ENCODE assay signal across 1 cellular context in the genomic region with DNA sequence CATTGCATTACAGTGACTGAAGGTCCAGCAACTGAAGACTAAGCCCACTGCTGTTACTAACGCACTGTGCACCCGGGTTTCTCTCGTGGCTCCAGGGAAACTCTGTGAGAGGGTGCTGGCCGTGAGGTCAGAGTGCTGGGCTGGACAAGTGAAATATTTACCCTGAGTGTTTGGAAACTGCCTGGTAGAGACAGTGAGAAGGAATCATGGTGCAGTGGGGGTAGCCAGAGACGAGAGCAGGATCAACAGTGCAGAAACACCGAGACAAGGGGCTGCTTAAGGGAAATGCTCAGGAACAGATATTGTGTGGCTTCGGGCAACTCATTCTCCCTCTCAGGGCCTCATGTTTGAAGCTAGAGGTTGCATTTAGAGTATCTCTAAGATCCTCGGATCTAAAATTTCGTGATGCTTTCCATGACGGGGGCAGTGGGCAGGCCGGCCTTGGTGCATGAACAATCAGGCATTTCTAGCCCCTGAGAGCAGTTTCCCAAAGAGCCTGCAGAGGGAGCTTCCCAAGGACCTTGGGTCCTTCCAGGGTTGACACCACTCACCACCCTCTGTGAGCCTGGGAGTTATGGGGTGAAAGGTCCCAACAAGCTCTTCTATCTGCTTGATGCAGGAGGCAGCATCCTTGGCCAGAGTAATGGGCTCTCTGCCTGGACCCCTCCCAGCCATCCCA.
TF ChIP-seq lines count a peak whose summit lies in the region.

No MANE protein-coding gene starts in this region.

TF ChIP-seq in K562, 482 proteins besides CTCF, POLR2A, EP300 and RAD21 (continued from another document and continues in another):
- TF ChIP-seq STAT5A (IDR thresholded peaks at IDR 0.05; ENCODE audit: borderline replicate concordance, low read length) (no peak), STAG1 (CRISPR knock-in tag; IDR thresholded peaks at IDR 0.05; ENCODE audit: borderline replicate concordance) (no peak), PURB (CRISPR knock-in tag; IDR thresholded peaks at IDR 0.05; ENCODE audit: low read depth) (no peak), ZNF263 (CRISPR knock-in tag; IDR thresholded peaks at IDR 0.05; ENCODE audit: borderline replicate concordance) (no peak), ZNF165 (CRISPR knock-in tag; IDR thresholded peaks at IDR 0.05; ENCODE audit: borderline replicate concordance) (no peak), SMC3 (conservative IDR thresholded peaks at IDR 0.05; ENCODE audit: insufficient read depth, low read depth, low read length) (peak; percentile 54; the same call in 1 of the 2 replicates), SMAD2 (IDR thresholded peaks at IDR 0.05; ENCODE audit: low read depth, low read length) (no peak), SPI1 (IDR thresholded peaks at IDR 0.05; ENCODE audit: borderline replicate concordance, low read depth, low read length) (no peak), ATF7 (IDR thresholded peaks at IDR 0.05) (0 out of 2 replicates have a peak, but pooled peaks have one; percentile 12), ZNF551 (CRISPR knock-in tag; IDR thresholded peaks at IDR 0.05) (no peak), HIVEP1 (CRISPR knock-in tag; IDR thresholded peaks at IDR 0.05) (no peak), NCOA4 (IDR thresholded peaks at IDR 0.05; ENCODE audit: partially characterized antibody) (no peak), ZBTB7A (IDR thresholded peaks at IDR 0.05; ENCODE audit: borderline replicate concordance, control insufficient read depth, low read depth, low read length) (0 out of 2 replicates have a peak, but pooled peaks have one; percentile 31), ZNF431 (CRISPR knock-in tag; IDR thresholded peaks at IDR 0.05) (no peak), HSF4 (CRISPR knock-in tag; IDR thresholded peaks at IDR 0.05; ENCODE audit: borderline replicate concordance) (no peak), ZNF124 (CRISPR knock-in tag; IDR thresholded peaks at IDR 0.05) (no peak), ZNF140 (CRISPR knock-in tag; IDR thresholded peaks at IDR 0.05) (no peak), NR2C2 (CRISPR knock-in tag; IDR thresholded peaks at IDR 0.05) (no peak), NR2C2 (tag; IDR thresholded peaks at IDR 0.05) (0 out of 2 replicates have a peak, but pooled peaks have one; percentile 4), RUNX1 (IDR thresholded peaks at IDR 0.05; ENCODE audit: low read depth) (no peak), MEIS2 (IDR thresholded peaks at IDR 0.05; ENCODE audit: partially characterized antibody) (peak; percentile 26)
- TF ChIP-seq, protein P1, sequence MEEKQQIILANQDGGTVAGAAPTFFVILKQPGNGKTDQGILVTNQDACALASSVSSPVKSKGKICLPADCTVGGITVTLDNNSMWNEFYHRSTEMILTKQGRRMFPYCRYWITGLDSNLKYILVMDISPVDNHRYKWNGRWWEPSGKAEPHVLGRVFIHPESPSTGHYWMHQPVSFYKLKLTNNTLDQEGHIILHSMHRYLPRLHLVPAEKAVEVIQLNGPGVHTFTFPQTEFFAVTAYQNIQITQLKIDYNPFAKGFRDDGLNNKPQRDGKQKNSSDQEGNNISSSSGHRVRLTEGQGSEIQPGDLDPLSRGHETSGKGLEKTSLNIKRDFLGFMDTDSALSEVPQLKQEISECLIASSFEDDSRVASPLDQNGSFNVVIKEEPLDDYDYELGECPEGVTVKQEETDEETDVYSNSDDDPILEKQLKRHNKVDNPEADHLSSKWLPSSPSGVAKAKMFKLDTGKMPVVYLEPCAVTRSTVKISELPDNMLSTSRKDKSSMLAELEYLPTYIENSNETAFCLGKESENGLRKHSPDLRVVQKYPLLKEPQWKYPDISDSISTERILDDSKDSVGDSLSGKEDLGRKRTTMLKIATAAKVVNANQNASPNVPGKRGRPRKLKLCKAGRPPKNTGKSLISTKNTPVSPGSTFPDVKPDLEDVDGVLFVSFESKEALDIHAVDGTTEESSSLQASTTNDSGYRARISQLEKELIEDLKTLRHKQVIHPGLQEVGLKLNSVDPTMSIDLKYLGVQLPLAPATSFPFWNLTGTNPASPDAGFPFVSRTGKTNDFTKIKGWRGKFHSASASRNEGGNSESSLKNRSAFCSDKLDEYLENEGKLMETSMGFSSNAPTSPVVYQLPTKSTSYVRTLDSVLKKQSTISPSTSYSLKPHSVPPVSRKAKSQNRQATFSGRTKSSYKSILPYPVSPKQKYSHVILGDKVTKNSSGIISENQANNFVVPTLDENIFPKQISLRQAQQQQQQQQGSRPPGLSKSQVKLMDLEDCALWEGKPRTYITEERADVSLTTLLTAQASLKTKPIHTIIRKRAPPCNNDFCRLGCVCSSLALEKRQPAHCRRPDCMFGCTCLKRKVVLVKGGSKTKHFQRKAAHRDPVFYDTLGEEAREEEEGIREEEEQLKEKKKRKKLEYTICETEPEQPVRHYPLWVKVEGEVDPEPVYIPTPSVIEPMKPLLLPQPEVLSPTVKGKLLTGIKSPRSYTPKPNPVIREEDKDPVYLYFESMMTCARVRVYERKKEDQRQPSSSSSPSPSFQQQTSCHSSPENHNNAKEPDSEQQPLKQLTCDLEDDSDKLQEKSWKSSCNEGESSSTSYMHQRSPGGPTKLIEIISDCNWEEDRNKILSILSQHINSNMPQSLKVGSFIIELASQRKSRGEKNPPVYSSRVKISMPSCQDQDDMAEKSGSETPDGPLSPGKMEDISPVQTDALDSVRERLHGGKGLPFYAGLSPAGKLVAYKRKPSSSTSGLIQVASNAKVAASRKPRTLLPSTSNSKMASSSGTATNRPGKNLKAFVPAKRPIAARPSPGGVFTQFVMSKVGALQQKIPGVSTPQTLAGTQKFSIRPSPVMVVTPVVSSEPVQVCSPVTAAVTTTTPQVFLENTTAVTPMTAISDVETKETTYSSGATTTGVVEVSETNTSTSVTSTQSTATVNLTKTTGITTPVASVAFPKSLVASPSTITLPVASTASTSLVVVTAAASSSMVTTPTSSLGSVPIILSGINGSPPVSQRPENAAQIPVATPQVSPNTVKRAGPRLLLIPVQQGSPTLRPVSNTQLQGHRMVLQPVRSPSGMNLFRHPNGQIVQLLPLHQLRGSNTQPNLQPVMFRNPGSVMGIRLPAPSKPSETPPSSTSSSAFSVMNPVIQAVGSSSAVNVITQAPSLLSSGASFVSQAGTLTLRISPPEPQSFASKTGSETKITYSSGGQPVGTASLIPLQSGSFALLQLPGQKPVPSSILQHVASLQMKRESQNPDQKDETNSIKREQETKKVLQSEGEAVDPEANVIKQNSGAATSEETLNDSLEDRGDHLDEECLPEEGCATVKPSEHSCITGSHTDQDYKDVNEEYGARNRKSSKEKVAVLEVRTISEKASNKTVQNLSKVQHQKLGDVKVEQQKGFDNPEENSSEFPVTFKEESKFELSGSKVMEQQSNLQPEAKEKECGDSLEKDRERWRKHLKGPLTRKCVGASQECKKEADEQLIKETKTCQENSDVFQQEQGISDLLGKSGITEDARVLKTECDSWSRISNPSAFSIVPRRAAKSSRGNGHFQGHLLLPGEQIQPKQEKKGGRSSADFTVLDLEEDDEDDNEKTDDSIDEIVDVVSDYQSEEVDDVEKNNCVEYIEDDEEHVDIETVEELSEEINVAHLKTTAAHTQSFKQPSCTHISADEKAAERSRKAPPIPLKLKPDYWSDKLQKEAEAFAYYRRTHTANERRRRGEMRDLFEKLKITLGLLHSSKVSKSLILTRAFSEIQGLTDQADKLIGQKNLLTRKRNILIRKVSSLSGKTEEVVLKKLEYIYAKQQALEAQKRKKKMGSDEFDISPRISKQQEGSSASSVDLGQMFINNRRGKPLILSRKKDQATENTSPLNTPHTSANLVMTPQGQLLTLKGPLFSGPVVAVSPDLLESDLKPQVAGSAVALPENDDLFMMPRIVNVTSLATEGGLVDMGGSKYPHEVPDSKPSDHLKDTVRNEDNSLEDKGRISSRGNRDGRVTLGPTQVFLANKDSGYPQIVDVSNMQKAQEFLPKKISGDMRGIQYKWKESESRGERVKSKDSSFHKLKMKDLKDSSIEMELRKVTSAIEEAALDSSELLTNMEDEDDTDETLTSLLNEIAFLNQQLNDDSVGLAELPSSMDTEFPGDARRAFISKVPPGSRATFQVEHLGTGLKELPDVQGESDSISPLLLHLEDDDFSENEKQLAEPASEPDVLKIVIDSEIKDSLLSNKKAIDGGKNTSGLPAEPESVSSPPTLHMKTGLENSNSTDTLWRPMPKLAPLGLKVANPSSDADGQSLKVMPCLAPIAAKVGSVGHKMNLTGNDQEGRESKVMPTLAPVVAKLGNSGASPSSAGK (IDR thresholded peaks at IDR 0.05), result no peak
- TF ChIP-seq, protein P2, sequence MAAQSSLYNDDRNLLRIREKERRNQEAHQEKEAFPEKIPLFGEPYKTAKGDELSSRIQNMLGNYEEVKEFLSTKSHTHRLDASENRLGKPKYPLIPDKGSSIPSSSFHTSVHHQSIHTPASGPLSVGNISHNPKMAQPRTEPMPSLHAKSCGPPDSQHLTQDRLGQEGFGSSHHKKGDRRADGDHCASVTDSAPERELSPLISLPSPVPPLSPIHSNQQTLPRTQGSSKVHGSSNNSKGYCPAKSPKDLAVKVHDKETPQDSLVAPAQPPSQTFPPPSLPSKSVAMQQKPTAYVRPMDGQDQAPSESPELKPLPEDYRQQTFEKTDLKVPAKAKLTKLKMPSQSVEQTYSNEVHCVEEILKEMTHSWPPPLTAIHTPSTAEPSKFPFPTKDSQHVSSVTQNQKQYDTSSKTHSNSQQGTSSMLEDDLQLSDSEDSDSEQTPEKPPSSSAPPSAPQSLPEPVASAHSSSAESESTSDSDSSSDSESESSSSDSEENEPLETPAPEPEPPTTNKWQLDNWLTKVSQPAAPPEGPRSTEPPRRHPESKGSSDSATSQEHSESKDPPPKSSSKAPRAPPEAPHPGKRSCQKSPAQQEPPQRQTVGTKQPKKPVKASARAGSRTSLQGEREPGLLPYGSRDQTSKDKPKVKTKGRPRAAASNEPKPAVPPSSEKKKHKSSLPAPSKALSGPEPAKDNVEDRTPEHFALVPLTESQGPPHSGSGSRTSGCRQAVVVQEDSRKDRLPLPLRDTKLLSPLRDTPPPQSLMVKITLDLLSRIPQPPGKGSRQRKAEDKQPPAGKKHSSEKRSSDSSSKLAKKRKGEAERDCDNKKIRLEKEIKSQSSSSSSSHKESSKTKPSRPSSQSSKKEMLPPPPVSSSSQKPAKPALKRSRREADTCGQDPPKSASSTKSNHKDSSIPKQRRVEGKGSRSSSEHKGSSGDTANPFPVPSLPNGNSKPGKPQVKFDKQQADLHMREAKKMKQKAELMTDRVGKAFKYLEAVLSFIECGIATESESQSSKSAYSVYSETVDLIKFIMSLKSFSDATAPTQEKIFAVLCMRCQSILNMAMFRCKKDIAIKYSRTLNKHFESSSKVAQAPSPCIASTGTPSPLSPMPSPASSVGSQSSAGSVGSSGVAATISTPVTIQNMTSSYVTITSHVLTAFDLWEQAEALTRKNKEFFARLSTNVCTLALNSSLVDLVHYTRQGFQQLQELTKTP (IDR thresholded peaks at IDR 0.05; ENCODE audit: low read depth in 1 of 2, partially characterized antibody in 2 of 2), result no peak
- TF ChIP-seq, protein P3, sequence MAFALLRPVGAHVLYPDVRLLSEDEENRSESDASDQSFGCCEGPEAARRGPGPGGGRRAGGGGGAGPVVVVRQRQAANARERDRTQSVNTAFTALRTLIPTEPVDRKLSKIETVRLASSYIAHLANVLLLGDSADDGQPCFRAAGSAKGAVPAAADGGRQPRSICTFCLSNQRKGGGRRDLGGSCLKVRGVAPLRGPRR (CRISPR knock-in tag; IDR thresholded peaks at IDR 0.05), result no peak
- TF ChIP-seq, protein P4, sequence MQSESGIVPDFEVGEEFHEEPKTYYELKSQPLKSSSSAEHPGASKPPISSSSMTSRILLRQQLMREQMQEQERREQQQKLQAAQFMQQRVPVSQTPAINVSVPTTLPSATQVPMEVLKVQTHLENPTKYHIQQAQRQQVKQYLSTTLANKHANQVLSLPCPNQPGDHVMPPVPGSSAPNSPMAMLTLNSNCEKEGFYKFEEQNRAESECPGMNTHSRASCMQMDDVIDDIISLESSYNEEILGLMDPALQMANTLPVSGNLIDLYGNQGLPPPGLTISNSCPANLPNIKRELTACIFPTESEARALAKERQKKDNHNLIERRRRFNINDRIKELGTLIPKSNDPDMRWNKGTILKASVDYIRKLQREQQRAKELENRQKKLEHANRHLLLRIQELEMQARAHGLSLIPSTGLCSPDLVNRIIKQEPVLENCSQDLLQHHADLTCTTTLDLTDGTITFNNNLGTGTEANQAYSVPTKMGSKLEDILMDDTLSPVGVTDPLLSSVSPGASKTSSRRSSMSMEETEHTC (IDR thresholded peaks at IDR 0.05), result no peak
- TF ChIP-seq, protein P5, sequence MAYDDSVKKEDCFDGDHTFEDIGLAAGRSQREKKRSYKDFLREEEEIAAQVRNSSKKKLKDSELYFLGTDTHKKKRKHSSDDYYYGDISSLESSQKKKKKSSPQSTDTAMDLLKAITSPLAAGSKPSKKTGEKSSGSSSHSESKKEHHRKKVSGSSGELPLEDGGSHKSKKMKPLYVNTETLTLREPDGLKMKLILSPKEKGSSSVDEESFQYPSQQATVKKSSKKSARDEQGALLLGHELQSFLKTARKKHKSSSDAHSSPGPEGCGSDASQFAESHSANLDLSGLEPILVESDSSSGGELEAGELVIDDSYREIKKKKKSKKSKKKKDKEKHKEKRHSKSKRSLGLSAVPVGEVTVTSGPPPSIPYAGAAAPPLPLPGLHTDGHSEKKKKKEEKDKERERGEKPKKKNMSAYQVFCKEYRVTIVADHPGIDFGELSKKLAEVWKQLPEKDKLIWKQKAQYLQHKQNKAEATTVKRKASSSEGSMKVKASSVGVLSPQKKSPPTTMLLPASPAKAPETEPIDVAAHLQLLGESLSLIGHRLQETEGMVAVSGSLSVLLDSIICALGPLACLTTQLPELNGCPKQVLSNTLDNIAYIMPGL (CRISPR knock-in tag; IDR thresholded peaks at IDR 0.05), result no peak
- TF ChIP-seq, protein P6, sequence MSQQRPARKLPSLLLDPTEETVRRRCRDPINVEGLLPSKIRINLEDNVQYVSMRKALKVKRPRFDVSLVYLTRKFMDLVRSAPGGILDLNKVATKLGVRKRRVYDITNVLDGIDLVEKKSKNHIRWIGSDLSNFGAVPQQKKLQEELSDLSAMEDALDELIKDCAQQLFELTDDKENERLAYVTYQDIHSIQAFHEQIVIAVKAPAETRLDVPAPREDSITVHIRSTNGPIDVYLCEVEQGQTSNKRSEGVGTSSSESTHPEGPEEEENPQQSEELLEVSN (IDR thresholded peaks at IDR 0.05; ENCODE audit: borderline replicate concordance in 1 of 2, extremely low read depth in 1 of 2, insufficient read depth in 1 of 2, insufficient read length in 1 of 2, low read depth in 1 of 2, low read length in 1 of 2, poor library complexity in 1 of 2, severe bottlenecking in 1 of 2), result no peak
- TF ChIP-seq, protein P7, sequence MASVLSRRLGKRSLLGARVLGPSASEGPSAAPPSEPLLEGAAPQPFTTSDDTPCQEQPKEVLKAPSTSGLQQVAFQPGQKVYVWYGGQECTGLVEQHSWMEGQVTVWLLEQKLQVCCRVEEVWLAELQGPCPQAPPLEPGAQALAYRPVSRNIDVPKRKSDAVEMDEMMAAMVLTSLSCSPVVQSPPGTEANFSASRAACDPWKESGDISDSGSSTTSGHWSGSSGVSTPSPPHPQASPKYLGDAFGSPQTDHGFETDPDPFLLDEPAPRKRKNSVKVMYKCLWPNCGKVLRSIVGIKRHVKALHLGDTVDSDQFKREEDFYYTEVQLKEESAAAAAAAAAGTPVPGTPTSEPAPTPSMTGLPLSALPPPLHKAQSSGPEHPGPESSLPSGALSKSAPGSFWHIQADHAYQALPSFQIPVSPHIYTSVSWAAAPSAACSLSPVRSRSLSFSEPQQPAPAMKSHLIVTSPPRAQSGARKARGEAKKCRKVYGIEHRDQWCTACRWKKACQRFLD (CRISPR knock-in tag; IDR thresholded peaks at IDR 0.05), result no peak
- TF ChIP-seq, protein P8, sequence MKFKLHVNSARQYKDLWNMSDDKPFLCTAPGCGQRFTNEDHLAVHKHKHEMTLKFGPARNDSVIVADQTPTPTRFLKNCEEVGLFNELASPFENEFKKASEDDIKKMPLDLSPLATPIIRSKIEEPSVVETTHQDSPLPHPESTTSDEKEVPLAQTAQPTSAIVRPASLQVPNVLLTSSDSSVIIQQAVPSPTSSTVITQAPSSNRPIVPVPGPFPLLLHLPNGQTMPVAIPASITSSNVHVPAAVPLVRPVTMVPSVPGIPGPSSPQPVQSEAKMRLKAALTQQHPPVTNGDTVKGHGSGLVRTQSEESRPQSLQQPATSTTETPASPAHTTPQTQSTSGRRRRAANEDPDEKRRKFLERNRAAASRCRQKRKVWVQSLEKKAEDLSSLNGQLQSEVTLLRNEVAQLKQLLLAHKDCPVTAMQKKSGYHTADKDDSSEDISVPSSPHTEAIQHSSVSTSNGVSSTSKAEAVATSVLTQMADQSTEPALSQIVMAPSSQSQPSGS (CRISPR knock-in tag; IDR thresholded peaks at IDR 0.05), result no peak
